Comparison of ENCODE assay signal across 4 cellular contexts in the genomic region with DNA sequence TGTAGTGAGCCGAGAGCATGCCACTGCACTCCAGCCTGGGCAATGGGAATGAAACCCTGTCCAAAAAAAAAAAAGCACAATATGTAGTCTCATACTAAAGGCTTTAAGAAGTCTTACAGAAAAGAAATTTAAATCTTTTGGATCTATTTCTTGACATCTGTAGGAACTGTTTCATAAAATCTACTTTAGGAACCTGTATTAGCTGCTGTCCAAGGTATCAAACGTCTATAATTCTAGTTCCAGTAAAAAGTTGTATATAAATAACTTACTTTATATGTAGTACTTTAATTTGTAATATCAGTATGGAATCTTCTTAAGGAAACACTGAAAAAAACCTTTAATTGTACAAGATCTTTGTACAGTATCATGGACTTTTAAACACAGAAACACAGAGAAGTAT.
TF ChIP-seq lines count a peak whose summit lies in the region.

No MANE protein-coding gene starts in this region.

TF ChIP-seq in liver, 16 proteins besides CTCF, POLR2A, EP300 and RAD21:
- TF ChIP-seq, protein P1, sequence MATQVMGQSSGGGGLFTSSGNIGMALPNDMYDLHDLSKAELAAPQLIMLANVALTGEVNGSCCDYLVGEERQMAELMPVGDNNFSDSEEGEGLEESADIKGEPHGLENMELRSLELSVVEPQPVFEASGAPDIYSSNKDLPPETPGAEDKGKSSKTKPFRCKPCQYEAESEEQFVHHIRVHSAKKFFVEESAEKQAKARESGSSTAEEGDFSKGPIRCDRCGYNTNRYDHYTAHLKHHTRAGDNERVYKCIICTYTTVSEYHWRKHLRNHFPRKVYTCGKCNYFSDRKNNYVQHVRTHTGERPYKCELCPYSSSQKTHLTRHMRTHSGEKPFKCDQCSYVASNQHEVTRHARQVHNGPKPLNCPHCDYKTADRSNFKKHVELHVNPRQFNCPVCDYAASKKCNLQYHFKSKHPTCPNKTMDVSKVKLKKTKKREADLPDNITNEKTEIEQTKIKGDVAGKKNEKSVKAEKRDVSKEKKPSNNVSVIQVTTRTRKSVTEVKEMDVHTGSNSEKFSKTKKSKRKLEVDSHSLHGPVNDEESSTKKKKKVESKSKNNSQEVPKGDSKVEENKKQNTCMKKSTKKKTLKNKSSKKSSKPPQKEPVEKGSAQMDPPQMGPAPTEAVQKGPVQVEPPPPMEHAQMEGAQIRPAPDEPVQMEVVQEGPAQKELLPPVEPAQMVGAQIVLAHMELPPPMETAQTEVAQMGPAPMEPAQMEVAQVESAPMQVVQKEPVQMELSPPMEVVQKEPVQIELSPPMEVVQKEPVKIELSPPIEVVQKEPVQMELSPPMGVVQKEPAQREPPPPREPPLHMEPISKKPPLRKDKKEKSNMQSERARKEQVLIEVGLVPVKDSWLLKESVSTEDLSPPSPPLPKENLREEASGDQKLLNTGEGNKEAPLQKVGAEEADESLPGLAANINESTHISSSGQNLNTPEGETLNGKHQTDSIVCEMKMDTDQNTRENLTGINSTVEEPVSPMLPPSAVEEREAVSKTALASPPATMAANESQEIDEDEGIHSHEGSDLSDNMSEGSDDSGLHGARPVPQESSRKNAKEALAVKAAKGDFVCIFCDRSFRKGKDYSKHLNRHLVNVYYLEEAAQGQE (IDR thresholded peaks at IDR 0.05) = peak; percentile 37
- no peak for TF ChIP-seq JUND (IDR thresholded peaks at IDR 0.05)
- TF ChIP-seq, protein P2, sequence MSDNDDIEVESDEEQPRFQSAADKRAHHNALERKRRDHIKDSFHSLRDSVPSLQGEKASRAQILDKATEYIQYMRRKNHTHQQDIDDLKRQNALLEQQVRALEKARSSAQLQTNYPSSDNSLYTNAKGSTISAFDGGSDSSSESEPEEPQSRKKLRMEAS (IDR thresholded peaks at IDR 0.05) = no peak
- TF ChIP-seq YY1 (IDR thresholded peaks at IDR 0.05) = no peak

TF ChIP-seq in HepG2, 621 proteins besides CTCF, POLR2A, EP300 and RAD21 (continued from another document):
- TF ChIP-seq ZNF484 (CRISPR knock-in tag; IDR thresholded peaks at IDR 0.05; ENCODE audit: borderline replicate concordance, low read depth) = no peak
- TF ChIP-seq, protein P3, sequence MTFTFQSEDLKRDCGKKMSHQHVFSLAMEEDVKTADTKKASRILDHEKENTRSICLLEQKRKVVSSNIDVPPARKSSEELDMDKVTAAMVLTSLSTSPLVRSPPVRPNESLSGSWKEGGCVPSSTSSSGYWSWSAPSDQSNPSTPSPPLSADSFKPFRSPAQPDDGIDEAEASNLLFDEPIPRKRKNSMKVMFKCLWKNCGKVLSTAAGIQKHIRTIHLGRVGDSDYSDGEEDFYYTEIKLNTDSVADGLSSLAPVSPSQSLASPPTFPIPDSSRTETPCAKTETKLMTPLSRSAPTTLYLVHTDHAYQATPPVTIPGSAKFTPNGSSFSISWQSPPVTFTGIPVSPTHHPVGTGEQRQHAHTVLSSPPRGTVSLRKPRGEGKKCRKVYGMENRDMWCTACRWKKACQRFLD (CRISPR knock-in tag; IDR thresholded peaks at IDR 0.05; ENCODE audit: borderline replicate concordance) = no peak
- TF ChIP-seq, protein P4, sequence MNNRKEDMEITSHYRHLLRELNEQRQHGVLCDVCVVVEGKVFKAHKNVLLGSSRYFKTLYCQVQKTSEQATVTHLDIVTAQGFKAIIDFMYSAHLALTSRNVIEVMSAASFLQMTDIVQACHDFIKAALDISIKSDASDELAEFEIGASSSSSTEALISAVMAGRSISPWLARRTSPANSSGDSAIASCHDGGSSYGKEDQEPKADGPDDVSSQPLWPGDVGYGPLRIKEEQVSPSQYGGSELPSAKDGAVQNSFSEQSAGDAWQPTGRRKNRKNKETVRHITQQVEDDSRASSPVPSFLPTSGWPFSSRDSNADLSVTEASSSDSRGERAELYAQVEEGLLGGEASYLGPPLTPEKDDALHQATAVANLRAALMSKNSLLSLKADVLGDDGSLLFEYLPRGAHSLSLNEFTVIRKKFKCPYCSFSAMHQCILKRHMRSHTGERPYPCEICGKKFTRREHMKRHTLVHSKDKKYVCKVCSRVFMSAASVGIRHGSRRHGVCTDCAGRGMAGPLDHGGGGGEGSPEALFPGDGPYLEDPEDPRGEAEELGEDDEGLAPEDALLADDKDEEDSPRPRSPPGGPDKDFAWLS (CRISPR knock-in tag; IDR thresholded peaks at IDR 0.05; ENCODE audit: borderline replicate concordance) = no peak
TF ChIP-seq in HepG2: peak in this region for 0.

TF ChIP-seq in HCT116, 20 proteins besides CTCF, POLR2A, EP300 and RAD21 (continued from another document):
- TF ChIP-seq, protein P1 (IDR thresholded peaks at IDR 0.05; ENCODE audit: low read depth) = peak; percentile 28

TF ChIP-seq in Ishikawa, 13 proteins besides CTCF, POLR2A, EP300 and RAD21:
- TF ChIP-seq, protein P1 (IDR thresholded peaks at IDR 0.05; ENCODE audit: low read depth) = peak; percentile 71
- no peak for TF ChIP-seq NFIC (IDR thresholded peaks at IDR 0.05)
